Comparison of ENCODE assay signal across 32 cellular contexts in the genomic region with DNA sequence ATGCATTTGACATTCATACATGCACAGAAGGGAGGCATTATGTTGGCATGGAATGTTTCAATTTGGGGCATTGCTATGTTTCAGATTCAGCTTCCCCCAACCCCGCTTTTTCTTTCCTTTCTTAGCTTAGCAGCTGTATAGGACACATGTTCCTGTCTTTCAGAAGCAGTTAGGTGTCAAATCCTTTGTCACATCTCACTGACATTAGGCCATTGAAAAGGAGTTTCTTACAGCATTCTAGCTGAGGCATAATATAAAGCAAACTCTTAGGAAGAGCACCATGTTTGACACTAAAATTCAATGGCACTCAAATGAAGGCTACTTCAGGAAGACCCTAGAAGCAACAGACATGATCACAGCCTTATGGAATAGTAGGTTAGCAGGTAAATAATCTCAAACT.
"Had no signal": no experiment of that assay in that cellular context is flagged by ENCODE, and none has a peak within 500 bp of the region (broad histone marks: within the 10 kb centered on the region; RNA-seq: fewer than 3 reads in every experiment).

No MANE protein-coding gene starts in this region.

- H3K27me3 ChIP-seq: adrenal gland, body of pancreas, brain microvascular endothelial cell, breast epithelium had no signal

- H3K4me3 ChIP-seq: adrenal gland, body of pancreas, breast epithelium had no signal

- H3K27ac ChIP-seq: adrenal gland, body of pancreas, brain microvascular endothelial cell, breast epithelium, VCaP had no signal

- ATAC-seq: activated CD8-positive, alpha-beta T cell treated with anti-CD3 and anti-CD28 coated beads for 36 hours; activated naive CD4-positive, alpha-beta T cell treated with anti-CD3 and anti-CD28 coated beads, Interleukin-2, amount 50 U/mL, for 72 hours; activated T-cell treated with anti-CD3 and anti-CD28 coated beads, Interleukin-2, amount 50 U/mL, for 4 hours; activated T-cell treated with anti-CD3 and anti-CD28 coated beads, Interleukin-2, amount 50 U/mL, for 72 hours; activated T-helper 17 cell treated with anti-CD3 and anti-CD28 coated beads, Interleukin-2, amount 50 U/mL, for 72 hours; body of pancreas had no signal

- H3K4me1 ChIP-seq: adrenal gland, body of pancreas, breast epithelium had no signal

- H3K36me3 ChIP-seq: adrenal gland, brain microvascular endothelial cell, breast epithelium had no signal

- DNase-seq: activated B cell treated with CpG ODN at 0.5 μM for 24 hours; activated CD4-positive, alpha-beta memory T cell treated with anti-CD3 and anti-CD28 coated beads for 36 hours; activated CD4-positive, alpha-beta T cell treated with anti-CD3 and anti-CD28 coated beads for 4 hours; activated CD4-positive, alpha-beta T cell treated with anti-CD3 and anti-CD28 coated beads, Interleukin-2, amount 10 ng/mL, durations not matched to agents 24 days and 14 days; activated CD4-positive, alpha-beta T cell treated with anti-CD3 and anti-CD28 coated beads, Interleukin-2, amount 50 U/mL, for 1 hour; activated CD4-positive, alpha-beta T cell treated with anti-CD3 and anti-CD28 coated beads, Interleukin-2, amount 50 U/mL, for 4 hours; activated CD4-positive, CD25-positive, alpha-beta regulatory T cell treated with anti-CD3 and anti-CD28 coated beads, Interleukin-2, amount 50 U/mL, for 72 hours; activated CD8-positive, alpha-beta memory T cell treated with anti-CD3 and anti-CD28 coated beads, Interleukin-2, amount 50 U/mL, for 4 hours; activated CD8-positive, alpha-beta T cell treated with anti-CD3 and anti-CD28 coated beads for 36 hours; activated effector memory CD4-positive, alpha-beta T cell treated with anti-CD3 and anti-CD28 coated beads, Interleukin-2, amount 50 U/mL, for 16 hours; activated gamma-delta T cell treated with Interleukin-2 at 50 U/mL for 16 hours; activated naive CD4-positive, alpha-beta T cell; activated naive CD4-positive, alpha-beta T cell treated with anti-CD3 and anti-CD28 coated beads for 36 hours; activated naive CD4-positive, alpha-beta T cell treated with anti-CD3 and anti-CD28 coated beads, Interleukin-2, amount 50 U/mL, for 16 hours; activated naive CD8-positive, alpha-beta T cell treated with anti-CD3 and anti-CD28 coated beads for 36 hours; activated T-cell treated with anti-CD3 and anti-CD28 coated beads for 4 hours; activated T-cell treated with anti-CD3 and anti-CD28 coated beads, Interleukin-2, amount 50 U/mL, for 1 hour; activated T-cell treated with anti-CD3 and anti-CD28 coated beads, Interleukin-2, amount 50 U/mL, for 4 hours; activated T-cell treated with anti-CD3 and anti-CD28 coated beads, Interleukin-2, amount 50 U/mL, for 72 hours; adrenal gland; amniotic stem cell; aorta; body of pancreas; brain microvascular endothelial cell; central memory CD4-positive, alpha-beta T cell; T-helper 1 cell; T-helper 2 cell; T-helper 9 cell had no signal

- H3K9me3 ChIP-seq: adrenal gland, body of pancreas had no signal
